ENCODE assay signal across 1 cellular context in the genomic region with DNA sequence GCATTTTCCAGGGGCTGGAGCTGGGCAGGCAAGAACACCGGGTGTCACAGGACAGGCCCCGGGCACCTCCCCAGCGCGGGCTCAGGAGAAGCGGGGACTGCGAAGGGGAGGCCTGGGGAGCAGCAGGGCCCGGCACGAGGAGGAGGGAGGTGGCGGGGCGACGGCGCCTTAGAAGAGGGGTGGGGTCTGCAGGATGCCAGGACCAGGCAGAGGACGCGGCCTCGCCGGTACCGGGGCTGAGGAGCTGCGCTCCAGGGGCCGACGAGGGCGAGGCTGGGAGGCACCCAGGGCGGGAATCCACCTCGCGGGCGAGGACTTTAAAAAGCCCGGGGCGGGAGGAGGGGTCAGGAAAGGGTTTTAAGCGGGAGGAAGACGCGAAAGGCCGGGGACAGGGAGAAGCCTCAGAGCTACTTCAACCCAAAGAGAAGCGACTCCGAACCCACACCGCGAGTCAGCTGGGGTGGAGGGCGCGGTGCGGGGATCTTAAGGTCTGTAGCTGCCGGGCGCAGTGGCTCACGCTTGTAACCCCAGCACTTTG.
TF ChIP-seq lines count a peak whose summit lies in the region.

No MANE protein-coding gene starts in this region.

TF ChIP-seq in GM23338, 12 proteins besides CTCF, POLR2A, EP300 and RAD21 (continued from another document):
- TF ChIP-seq, protein P1, sequence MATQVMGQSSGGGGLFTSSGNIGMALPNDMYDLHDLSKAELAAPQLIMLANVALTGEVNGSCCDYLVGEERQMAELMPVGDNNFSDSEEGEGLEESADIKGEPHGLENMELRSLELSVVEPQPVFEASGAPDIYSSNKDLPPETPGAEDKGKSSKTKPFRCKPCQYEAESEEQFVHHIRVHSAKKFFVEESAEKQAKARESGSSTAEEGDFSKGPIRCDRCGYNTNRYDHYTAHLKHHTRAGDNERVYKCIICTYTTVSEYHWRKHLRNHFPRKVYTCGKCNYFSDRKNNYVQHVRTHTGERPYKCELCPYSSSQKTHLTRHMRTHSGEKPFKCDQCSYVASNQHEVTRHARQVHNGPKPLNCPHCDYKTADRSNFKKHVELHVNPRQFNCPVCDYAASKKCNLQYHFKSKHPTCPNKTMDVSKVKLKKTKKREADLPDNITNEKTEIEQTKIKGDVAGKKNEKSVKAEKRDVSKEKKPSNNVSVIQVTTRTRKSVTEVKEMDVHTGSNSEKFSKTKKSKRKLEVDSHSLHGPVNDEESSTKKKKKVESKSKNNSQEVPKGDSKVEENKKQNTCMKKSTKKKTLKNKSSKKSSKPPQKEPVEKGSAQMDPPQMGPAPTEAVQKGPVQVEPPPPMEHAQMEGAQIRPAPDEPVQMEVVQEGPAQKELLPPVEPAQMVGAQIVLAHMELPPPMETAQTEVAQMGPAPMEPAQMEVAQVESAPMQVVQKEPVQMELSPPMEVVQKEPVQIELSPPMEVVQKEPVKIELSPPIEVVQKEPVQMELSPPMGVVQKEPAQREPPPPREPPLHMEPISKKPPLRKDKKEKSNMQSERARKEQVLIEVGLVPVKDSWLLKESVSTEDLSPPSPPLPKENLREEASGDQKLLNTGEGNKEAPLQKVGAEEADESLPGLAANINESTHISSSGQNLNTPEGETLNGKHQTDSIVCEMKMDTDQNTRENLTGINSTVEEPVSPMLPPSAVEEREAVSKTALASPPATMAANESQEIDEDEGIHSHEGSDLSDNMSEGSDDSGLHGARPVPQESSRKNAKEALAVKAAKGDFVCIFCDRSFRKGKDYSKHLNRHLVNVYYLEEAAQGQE (IDR thresholded peaks at IDR 0.05; ENCODE audit: unreplicated experiment): no peak
- TF ChIP-seq POLR2AphosphoS5 (IDR thresholded peaks at IDR 0.05; ENCODE audit: low read depth): no peak
- TF ChIP-seq NANOG (IDR thresholded peaks at IDR 0.05; ENCODE audit: borderline replicate concordance): no peak
- no peak for TF ChIP-seq CREB1 (CRISPR knock-in tag; IDR thresholded peaks at IDR 0.05; ENCODE audit: low read depth)
- TF ChIP-seq JUNB (IDR thresholded peaks at IDR 0.05; ENCODE audit: unreplicated experiment): no peak
TF ChIP-seq in GM23338: peak in this region for 0.
